In the genomic region with DNA sequence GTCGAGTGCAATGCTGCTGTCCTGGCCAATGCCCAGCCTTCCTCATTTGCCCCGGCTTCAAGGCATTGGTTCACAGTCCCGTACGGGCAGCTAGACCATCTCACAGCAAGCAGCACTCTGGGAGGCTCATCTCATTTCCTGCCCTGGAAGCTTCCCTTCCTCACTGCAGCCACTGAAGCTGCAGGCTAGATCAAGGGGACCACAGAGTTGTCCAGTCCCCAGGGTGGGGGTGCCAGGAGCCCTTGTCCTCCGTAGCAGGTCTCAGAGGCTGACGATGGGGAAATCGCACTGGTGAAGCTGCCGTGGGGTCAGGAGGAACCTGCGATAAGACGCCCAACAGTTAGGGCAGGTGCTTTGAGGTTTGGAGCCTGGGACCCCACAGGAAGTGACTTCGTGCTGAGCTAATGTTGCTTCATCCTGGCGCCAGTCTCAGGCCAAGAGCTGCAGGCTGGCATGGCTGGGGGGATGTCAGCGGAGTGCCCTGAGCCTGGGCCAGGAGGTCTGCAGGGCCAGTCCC, we compare ENCODE assay signal across 8 cellular contexts. TPM values are rescaled to one million over a fixed set of nuclear protein-coding genes. Genes with fewer than 3 reads are reported as not detected.
DNase-seq lines count a peak whose midpoint lies in the region; ATAC-seq and TF ChIP-seq lines count a peak whose summit lies in the region.
"Had no signal": no experiment of that assay in that cellular context is flagged by ENCODE, and none has a peak within 500 bp of the region (broad histone marks: within the 10 kb centered on the region; RNA-seq: fewer than 3 reads in every experiment).

Gene SPNS3 (plus strand): TSS at position 426 of the 517 bp plus-strand sequence. CDS start 28 bp downstream, at position 454.

- H3K4me3 Mint-ChIP-seq in T-helper 2 cell treated with Interferon-gamma antibody and Interleukin-4, amounts not matched to agents 5 μg/mL and 100 μg/mL, for 36 hours = peak within 1 kb of the TSS; percentile 58
- H3K4me3 Mint-ChIP-seq in neural progenitor cell = no peak within 1 kb of the TSS

- H3K27ac ChIP-seq in Karpas-422 (ENCODE audit: low read length) = no peak within 1 kb of the TSS
- no peak within 1 kb of the TSS for H3K27ac ChIP-seq in neural progenitor cell

- peaks cover 6% of the 10 kb centered on the region; the same call in 1 of the 2 replicates for H3K4me1 ChIP-seq in Karpas-422 (ENCODE audit: low read length)
- no peaks in the 10 kb centered on the region for H3K4me1 ChIP-seq in neural progenitor cell

- ATAC-seq in HG03520 (IDR thresholded peaks at IDR 0.05; ENCODE audit: unreplicated experiment) (no peak), HG02759 (IDR thresholded peaks at IDR 0.05; ENCODE audit: unreplicated experiment) (no peak)

- peaks cover 7% of the 10 kb centered on the region for H3K36me3 Mint-ChIP-seq in T-helper 2 cell treated with Interferon-gamma antibody and Interleukin-4, amounts not matched to agents 5 μg/mL and 100 μg/mL, for 36 hours (ENCODE audit: low read depth)
- no peaks in the 10 kb centered on the region for H3K36me3 Mint-ChIP-seq in neural progenitor cell

- H3F3A ChIP-seq in neural progenitor cell (ENCODE audit: low read depth) = no peaks in the 10 kb centered on the region

- no peaks in the 10 kb centered on the region for H3K9me3 Mint-ChIP-seq in T-helper 2 cell treated with Interferon-gamma antibody and Interleukin-4, amounts not matched to agents 5 μg/mL and 100 μg/mL, for 36 hours
- H3K9me3 Mint-ChIP-seq in neural progenitor cell = no peaks in the 10 kb centered on the region

- H3K4me1 Mint-ChIP-seq in T-helper 2 cell treated with Interferon-gamma antibody and Interleukin-4, amounts not matched to agents 5 μg/mL and 100 μg/mL, for 36 hours (ENCODE audit: low read depth) = peaks cover 35% of the 10 kb centered on the region
- H3K4me1 Mint-ChIP-seq in neural progenitor cell = peaks cover 2% of the 10 kb centered on the region

- H3K4me3 ChIP-seq in Karpas-422 (ENCODE audit: low read length) (no peak within 1 kb of the TSS), neural progenitor cell (no peak within 1 kb of the TSS)

- H2AFZ ChIP-seq in Karpas-422 (ENCODE audit: low read length) = no peak within 1 kb of the TSS; the same call in 1 of the 2 replicates
- H2AFZ ChIP-seq in neural progenitor cell (replicated peaks) = no peak within 1 kb of the TSS

- H3K9me2 ChIP-seq in Karpas-422 (replicated peaks; ENCODE audit: insufficient read depth, low read length) = no peaks in the 10 kb centered on the region

- DNase-seq in Karpas-422 (peak; percentile 54), cerebellar cortex (ENCODE audit: low spot score) (peak; percentile 41), neural progenitor cell (ENCODE audit: low spot score) (no peak)
- DNase-seq in T-helper 2 cell treated with Interferon-gamma antibody and Interleukin-4, amounts not matched to agents 5 μg/mL and 100 μg/mL, for 36 hours (ENCODE audit: low spot score) = peak; percentile 18
- DNase-seq in stimulated activated CD8-positive, alpha-beta memory T cell treated with anti-CD3 and anti-CD28 coated beads, Interleukin-7, amount 100 ng/mL, for 48 hours (ENCODE audit: extremely low read depth in 1 of 2, low read depth in 1 of 2) = peak; percentile 16 to 48

- peak within 1 kb of the TSS; percentile 91 for H3K27ac Mint-ChIP-seq in T-helper 2 cell treated with Interferon-gamma antibody and Interleukin-4, amounts not matched to agents 5 μg/mL and 100 μg/mL, for 36 hours
- no peak within 1 kb of the TSS for H3K27ac Mint-ChIP-seq in neural progenitor cell

- H3K27me3 ChIP-seq in Karpas-422 (ENCODE audit: low read length) = no peaks in the 10 kb centered on the region
- no peaks in the 10 kb centered on the region for H3K27me3 ChIP-seq in neural progenitor cell

- no peaks in the 10 kb centered on the region for H3K9me3 ChIP-seq in Karpas-422 (ENCODE audit: low read length)
- H3K9me3 ChIP-seq in neural progenitor cell (ENCODE audit: low read depth) = no peaks in the 10 kb centered on the region

- no peaks in the 10 kb centered on the region for H3K27me3 Mint-ChIP-seq in T-helper 2 cell treated with Interferon-gamma antibody and Interleukin-4, amounts not matched to agents 5 μg/mL and 100 μg/mL, for 36 hours (ENCODE audit: low read depth)
- H3K27me3 Mint-ChIP-seq in neural progenitor cell (ENCODE audit: insufficient read depth, low read depth) = peaks cover 8% of the 10 kb centered on the region

- H3K79me2 ChIP-seq in Karpas-422 (ENCODE audit: low read length) = no peaks in the 10 kb centered on the region
- H3K79me2 ChIP-seq in neural progenitor cell (ENCODE audit: low read depth) = no peaks in the 10 kb centered on the region

- H3K4me2 ChIP-seq in Karpas-422 (ENCODE audit: low read depth, low read length, poor library complexity, severe bottlenecking) (no peak within 1 kb of the TSS), neural progenitor cell (no peak within 1 kb of the TSS)

- peak within 1 kb of the TSS; percentile 31; the same call in 1 of the 2 replicates for H3K9ac ChIP-seq in Karpas-422 (ENCODE audit: low read length)
- no peak within 1 kb of the TSS for H3K9ac ChIP-seq in neural progenitor cell

- H4K20me1 ChIP-seq in Karpas-422 (ENCODE audit: insufficient read depth, low read depth, low read length) = no peaks in the 10 kb centered on the region
- no peaks in the 10 kb centered on the region for H4K20me1 ChIP-seq in neural progenitor cell (ENCODE audit: low read depth)

- H3K36me3 ChIP-seq in Karpas-422 (ENCODE audit: insufficient read depth, low read length) (no peaks in the 10 kb centered on the region), neural progenitor cell (no peaks in the 10 kb centered on the region)

- no peak for TF ChIP-seq CTCF in neural progenitor cell (IDR thresholded peaks at IDR 0.05)

RNA-seq across cellular contexts. Expression of gene SPNS3, which starts in this region (rescaled TPM):
- total RNA-seq in Karpas-422 (2014; rRNA removed; shearing (Covaris generic); ENCODE audit: low replicate concordance) = 4.1 and 12.9 TPM in 2 replicates
- total RNA-seq in neural progenitor cell (ENCODE audit: low replicate concordance) = not detected in 2 replicates
- total RNA-seq: SK-MEL-5 had no signal
